Comparison of ENCODE assay signal across 1 cellular context in genomic region chr20:49566401-49566800, GRCh38.
TF ChIP-seq lines count a peak whose summit lies in the region.

No MANE protein-coding gene starts in this region.

TF ChIP-seq in IMR-90, 13 proteins besides CTCF, POLR2A, EP300 and RAD21:
- TF ChIP-seq ELK1 (IDR thresholded peaks at IDR 0.05; ENCODE audit: borderline replicate concordance, low read depth, low read length) (no peak), BHLHE40 (IDR thresholded peaks at IDR 0.05; ENCODE audit: low read depth, low read length) (no peak), NFE2L2 (IDR thresholded peaks at IDR 0.05; ENCODE audit: low read depth, low read length) (no peak), SMC3 (IDR thresholded peaks at IDR 0.05; ENCODE audit: low read depth, low read length) (no peak), MAFK (IDR thresholded peaks at IDR 0.05; ENCODE audit: low read depth, low read length) (no peak), CHD1 (IDR thresholded peaks at IDR 0.05; ENCODE audit: low read depth, low read length) (no peak), RCOR1 (IDR thresholded peaks at IDR 0.05; ENCODE audit: insufficient replicate concordance, low read length) (no peak), CEBPB (IDR thresholded peaks at IDR 0.05; ENCODE audit: low read depth, low read length) (no peak), USF2 (IDR thresholded peaks at IDR 0.05; ENCODE audit: low read depth, low read length) (no peak), FOS (IDR thresholded peaks at IDR 0.05; ENCODE audit: low read depth, low read length) (no peak), MXI1 (IDR thresholded peaks at IDR 0.05; ENCODE audit: borderline replicate concordance, low read depth, low read length) (no peak), MAZ (IDR thresholded peaks at IDR 0.05; ENCODE audit: borderline replicate concordance, low read depth, low read length) (no peak), RFX5 (IDR thresholded peaks at IDR 0.05; ENCODE audit: low read depth, low read length) (no peak)
